Comparison of ENCODE assay signal across 12 cellular contexts in genomic region chr11:94895971-94896370, GRCh38.
A peak's percentile ranks its signal among the peaks of the same experiment; 100 is the strongest.
DNase-seq lines count a peak whose midpoint lies in the region; ATAC-seq lines count a peak whose summit lies in the region.
"Had no signal": no experiment of that assay in that cellular context is flagged by ENCODE, and none has a peak within 500 bp of the region (broad histone marks: within the 10 kb centered on the region; RNA-seq: fewer than 3 reads in every experiment).

No MANE protein-coding gene starts in this region.

- H3K27me3 Mint-ChIP-seq in T-cell, result peaks cover 0 to 4% of the 10 kb centered on the region in 2 donors

- DNase-seq in GM04504 (ENCODE audit: low read depth), result peak; percentile 40
- DNase-seq in RPMI7951 (ENCODE audit: low read depth), result peak; percentile 82
- DNase-seq in fibroblast of gingiva (ENCODE audit: low read depth), result peak; percentile 60
- peak; percentile 86 for DNase-seq in renal cortical epithelial cell (ENCODE audit: low read depth)
- no peak for DNase-seq in T-cell
- DNase-seq in NCI-H1694 treated with DMSO at 0.1 percent for 48 hours (lab: John Stamatoyannopoulos, UW), result no peak
- DNase-seq: activated effector memory CD4-positive, alpha-beta T cell treated with Interleukin-2 at 50 U/mL for 16 hours; NCI-H2029; nephron progenitor cell; thyroid gland had no signal

- H3K27ac Mint-ChIP-seq in T-cell, result no peak overlapping the region
- H3K27ac Mint-ChIP-seq: nephron progenitor cell had no signal

- ATAC-seq in GM18873 (IDR thresholded peaks at IDR 0.05; ENCODE audit: low FRiP score, unreplicated experiment) (no peak), T-cell (replicated peaks in 1 of 4) (no peak)

- CTCF ChIA-PET in T-cell (lab: Charles Lee), result interaction anchor here in 1 of 2 donors (0.5 to 0.6 kb wide), 2 partner anchors 261 to 1568 kb away, joined by 3 to 4 read pairs; no protein-coding TSS in a partner anchor

- POLR2A ChIA-PET in T-cell (lab: Charles Lee), result no interaction called here

- no peak overlapping the region for H3K4me3 Mint-ChIP-seq in T-cell
- H3K4me3 Mint-ChIP-seq: central memory CD8-positive, alpha-beta T cell; nephron progenitor cell had no signal

- H3K4me1 Mint-ChIP-seq in T-cell, result peaks cover 0 to 7% (median 0%) of the 10 kb centered on the region in 3 donors
- H3K4me1 Mint-ChIP-seq: central memory CD8-positive, alpha-beta T cell; nephron progenitor cell had no signal

- peaks cover 4 to 30% (median 13%) of the 10 kb centered on the region in 3 donors for H3K9me3 Mint-ChIP-seq in T-cell

- peaks cover 3% of the 10 kb centered on the region for H3K36me3 Mint-ChIP-seq in T-cell

Comparison
In these comparisons a context has a peak if more than half of its experiments do, and no peak if none do; other contexts are left out.
1. DNase-seq: peak in GM04504 (single experiment), RPMI7951 (single experiment), fibroblast of gingiva (single experiment) and renal cortical epithelial cell (single experiment); none in T-cell (0 of 34) and NCI-H1694 treated with DMSO at 0.1 percent for 48 hours (single experiment).